6 cellular contexts compared by ENCODE assay signal in the genomic region with DNA sequence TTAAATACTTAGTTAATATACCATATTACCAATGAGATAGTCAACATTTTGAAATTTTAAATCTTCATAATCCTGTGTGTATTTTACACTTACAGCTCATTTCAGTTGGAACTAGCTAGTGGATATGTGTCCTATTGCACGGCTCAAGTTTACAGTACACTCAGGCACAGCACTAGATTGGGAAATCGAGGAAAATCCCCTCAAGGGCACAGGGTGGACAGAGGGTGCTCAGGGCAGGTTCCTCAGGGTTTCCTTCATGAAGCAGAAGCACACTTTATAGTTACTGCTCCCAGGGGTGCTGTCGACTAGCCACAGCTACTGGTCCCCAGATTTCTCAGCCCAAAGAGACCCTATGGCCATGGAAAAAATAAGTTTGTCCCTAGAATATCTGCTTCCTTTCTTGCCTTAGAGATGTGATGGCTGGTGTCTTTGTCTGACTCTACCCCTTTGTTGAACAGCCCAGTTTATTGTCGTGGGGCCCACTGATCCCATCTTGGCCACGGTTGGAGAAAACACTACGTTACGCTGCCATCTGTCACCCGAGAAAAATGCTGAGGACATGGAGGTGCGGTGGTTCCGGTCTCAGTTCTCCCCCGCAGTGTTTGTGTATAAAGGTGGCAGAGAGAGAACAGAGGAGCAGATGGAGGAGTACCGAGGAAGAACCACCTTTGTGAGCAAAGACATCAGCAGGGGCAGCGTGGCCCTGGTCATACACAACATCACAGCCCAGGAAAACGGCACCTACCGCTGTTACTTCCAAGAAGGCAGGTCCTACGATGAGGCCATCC. TPM values are rescaled to one million over a fixed set of nuclear protein-coding genes. Genes with fewer than 3 reads are reported as not detected.
DNase-seq lines count a peak whose midpoint lies in the region; ATAC-seq and TF ChIP-seq lines count a peak whose summit lies in the region.

No MANE protein-coding gene starts in this region.

- peaks cover 54 to 68% (median 62%) of the 10 kb centered on the region in 10 experiments for H3K4me1 ChIP-seq in BLaER1 treated with 17β-estradiol and CSF1 and Interleukin-3, amounts not matched to agents 10 nM and 100 nM
- peaks cover 10% of the 10 kb centered on the region for H3K4me1 ChIP-seq in mesodermal cell (ENCODE audit: control insufficient read depth, insufficient read depth, low read length, poor library complexity, severe bottlenecking)

- H3K4me2 ChIP-seq in BLaER1 treated with 17β-estradiol and CSF1 and Interleukin-3, amounts not matched to agents 10 nM and 100 nM = peak overlapping the region; percentile 81 to 98 (median 91)

- H3K9me3 ChIP-seq in BLaER1 treated with 17β-estradiol and CSF1 and Interleukin-3, amounts not matched to agents 10 nM and 100 nM (replicated peaks in 1 of 11) = no peaks in the 10 kb centered on the region
- H3K9me3 ChIP-seq in mesodermal cell (ENCODE audit: control insufficient read depth, low read length) = no peaks in the 10 kb centered on the region

- 90 to 96% methylated on average over 10 to 16 of the region's 16 CpGs for WGBS in mesodermal cell (ENCODE audit: insufficient coverage in 2 of 2), 2 experiments

- H3K36me3 ChIP-seq in BLaER1 treated with 17β-estradiol and CSF1 and Interleukin-3, amounts not matched to agents 10 nM and 100 nM = peaks cover 49 to 54% (median 53%) of the 10 kb centered on the region in 11 experiments
- peaks cover 48% of the 10 kb centered on the region for H3K36me3 ChIP-seq in mesodermal cell (ENCODE audit: control insufficient read depth, insufficient read depth, low read length)

- peak overlapping the region; percentile 78 to 91 (median 82) for H3K4me3 ChIP-seq in BLaER1 treated with 17β-estradiol and CSF1 and Interleukin-3, amounts not matched to agents 10 nM and 100 nM
- H3K4me3 ChIP-seq in WI38 (ENCODE audit: low read depth, low read length) = peak overlapping the region; percentile 92
- H3K4me3 ChIP-seq in mesodermal cell (ENCODE audit: extremely low read depth, insufficient read depth, low read length, poor library complexity, severe bottlenecking) = peak overlapping the region; percentile 95

- no peaks in the 10 kb centered on the region for H3K27me3 ChIP-seq in BLaER1 treated with 17β-estradiol and CSF1 and Interleukin-3, amounts not matched to agents 10 nM and 100 nM

- no peak for TF ChIP-seq CTCF in WI38 (IDR thresholded peaks at IDR 0.05; ENCODE audit: low read depth, low read length)

- peak overlapping the region in 2 of 11 experiments; percentile 94 to 95; a peak in 5 of 22 replicates for H3K27ac ChIP-seq in BLaER1 treated with 17β-estradiol and CSF1 and Interleukin-3, amounts not matched to agents 10 nM and 100 nM
- no peak overlapping the region for H3K27ac ChIP-seq in mesodermal cell (ENCODE audit: low read depth, low read length, severe bottlenecking)

- peaks cover 0 to 47% (median 34%) of the 10 kb centered on the region in 11 experiments; a peak in 13 of 22 replicates for H4K20me1 ChIP-seq in BLaER1 treated with 17β-estradiol and CSF1 and Interleukin-3, amounts not matched to agents 10 nM and 100 nM

- no peak for ATAC-seq in HG02852 (IDR thresholded peaks at IDR 0.05; ENCODE audit: unreplicated experiment)

- peak overlapping the region; percentile 62 to 98 (median 94); a peak in 21 of 22 replicates for H3K9ac ChIP-seq in BLaER1 treated with 17β-estradiol and CSF1 and Interleukin-3, amounts not matched to agents 10 nM and 100 nM

- DNase-seq in NCI-H2227 (lab: John Stamatoyannopoulos, UW; ENCODE audit: unreplicated experiment) = no peak
- no peak for DNase-seq in NK-92 (lab: John Stamatoyannopoulos, UW; ENCODE audit: unreplicated experiment)

RNA-seq across cellular contexts. Expression of gene BTN2A1, which starts 1.5 kb away (rescaled TPM):
- polyA plus RNA-seq in mesodermal cell (2013, experiment 1 of 2) = 21.7 TPM
- polyA plus RNA-seq in mesodermal cell (2013, experiment 2 of 2) = 16.3 TPM

RNA-seq across cellular contexts. Expression of gene BTN3A3, which starts 18.9 kb away (rescaled TPM):
- 5.2 TPM for polyA plus RNA-seq in mesodermal cell (2013, experiment 1 of 2)
- 2.5 TPM for polyA plus RNA-seq in mesodermal cell (2013, experiment 2 of 2)

RNA-seq across cellular contexts. Expression of gene BTN1A1, which starts 40.9 kb away (rescaled TPM):
- polyA plus RNA-seq in mesodermal cell (2013, experiment 1 of 2) = not detected
- not detected for polyA plus RNA-seq in mesodermal cell (2013, experiment 2 of 2)

RNA-seq across cellular contexts. Expression of gene BTN3A1, which starts 57.1 kb away (rescaled TPM):
- polyA plus RNA-seq in mesodermal cell (2013, experiment 1 of 2) = 3.2 TPM
- 2.6 TPM for polyA plus RNA-seq in mesodermal cell (2013, experiment 2 of 2)
